ENCODE assay signal across 12 cellular contexts in the genomic region with DNA sequence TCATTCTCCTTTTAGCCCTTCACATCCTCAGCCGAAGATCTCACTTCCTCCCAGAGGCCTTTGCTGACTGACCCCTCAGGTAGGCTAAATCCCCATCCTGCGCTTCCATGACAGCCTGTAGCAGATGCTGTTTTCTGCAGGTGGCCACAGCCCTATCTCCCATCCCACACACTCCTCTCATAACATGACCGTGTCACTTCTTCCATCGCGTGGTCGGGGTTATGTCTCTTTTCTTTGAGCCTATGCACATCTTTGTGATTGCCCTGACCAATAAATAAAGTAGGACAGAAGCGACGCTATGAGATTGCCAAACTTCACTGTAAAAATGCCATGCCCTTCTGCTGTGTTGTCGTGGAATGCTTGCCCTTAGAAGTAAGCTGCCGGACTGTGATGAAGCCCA. TPM values are rescaled to one million over a fixed set of nuclear protein-coding genes. Genes with fewer than 3 reads are reported as not detected.
A peak's percentile ranks its signal among the peaks of the same experiment; 100 is the strongest.
DNase-seq lines count a peak whose midpoint lies in the region; ATAC-seq and TF ChIP-seq lines count a peak whose summit lies in the region.
"Not testable (repeated sequence)": the region's sequence is repeated elsewhere in the genome, so short reads cannot be mapped to it uniquely, and the experiment has no call there.
"Had no signal": no experiment of that assay in that cellular context is flagged by ENCODE, and none has a peak within 500 bp of the region (broad histone marks: within the 10 kb centered on the region; RNA-seq: fewer than 3 reads in every experiment).

No MANE protein-coding gene starts in this region.

- H3K9me3 Mint-ChIP-seq in CD14-positive monocyte; activated T-cell treated with anti-CD3 and anti-CD28 coated beads, Interleukin-2, amount 50 U/mL, for 72 hours; activated naive CD8-positive, alpha-beta T cell treated with anti-CD3 and anti-CD28 coated beads for 36 hours; stimulated activated naive CD8-positive, alpha-beta T cell treated with anti-CD3 and anti-CD28 coated beads, Interleukin-15, Interleukin-2, amounts not matched to agents 100 ng/mL and 50 ng/mL, for 24 hours: not testable (repeated sequence)

- H3K36me3 Mint-ChIP-seq in CD14-positive monocyte, result peaks cover 46 to 60% of the 10 kb centered on the region in 2 donors
- H3K36me3 Mint-ChIP-seq in activated T-cell treated with anti-CD3 and anti-CD28 coated beads, Interleukin-2, amount 50 U/mL, for 72 hours (ENCODE audit: insufficient read depth in 2 of 2), result peaks cover 7 to 12% of the 10 kb centered on the region in 2 donors
- H3K36me3 Mint-ChIP-seq in activated naive CD8-positive, alpha-beta T cell treated with anti-CD3 and anti-CD28 coated beads for 36 hours, result not testable (repeated sequence)
- peaks cover 43% of the 10 kb centered on the region for H3K36me3 Mint-ChIP-seq in stimulated activated naive CD8-positive, alpha-beta T cell treated with anti-CD3 and anti-CD28 coated beads, Interleukin-15, Interleukin-2, amounts not matched to agents 100 ng/mL and 50 ng/mL, for 24 hours (ENCODE audit: low read depth)

- not testable (repeated sequence) for H3K9me3 ChIP-seq in right lobe of liver

- peak overlapping the region in 4 of 7 donors; percentile 21 to 69 (median 52) for H3K27ac Mint-ChIP-seq in CD14-positive monocyte
- H3K27ac Mint-ChIP-seq in activated T-cell treated with anti-CD3 and anti-CD28 coated beads, Interleukin-2, amount 50 U/mL, for 72 hours, result peak overlapping the region; percentile 3
- peak overlapping the region; percentile 27 for H3K27ac Mint-ChIP-seq in activated naive CD8-positive, alpha-beta T cell treated with anti-CD3 and anti-CD28 coated beads for 36 hours
- H3K27ac Mint-ChIP-seq in stimulated activated naive CD8-positive, alpha-beta T cell treated with anti-CD3 and anti-CD28 coated beads, Interleukin-15, Interleukin-2, amounts not matched to agents 100 ng/mL and 50 ng/mL, for 24 hours, result peak overlapping the region; percentile 38

- peak in 1 of 2 donors; percentile 50 for ATAC-seq in activated T-cell treated with anti-CD3 and anti-CD28 coated beads, Interleukin-2, amount 50 U/mL, for 72 hours (replicated peaks in 1 of 2)
- not testable (repeated sequence) for ATAC-seq in right lobe of liver

- not testable (repeated sequence) for H3K27me3 ChIP-seq in right lobe of liver

- H3K27ac ChIP-seq in right lobe of liver, result peak overlapping the region in 2 of 3 donors; percentile 91 to 93

- not testable (repeated sequence) for H3K36me3 ChIP-seq in right lobe of liver

- peaks cover 17% of the 10 kb centered on the region for H3K4me1 Mint-ChIP-seq in CD14-positive monocyte
- H3K4me1 Mint-ChIP-seq in activated T-cell treated with anti-CD3 and anti-CD28 coated beads, Interleukin-2, amount 50 U/mL, for 72 hours (ENCODE audit: low read depth), result peaks cover 34% of the 10 kb centered on the region
- H3K4me1 Mint-ChIP-seq in activated naive CD8-positive, alpha-beta T cell treated with anti-CD3 and anti-CD28 coated beads for 36 hours, result peaks cover 24% of the 10 kb centered on the region
- peaks cover 31% of the 10 kb centered on the region for H3K4me1 Mint-ChIP-seq in stimulated activated naive CD8-positive, alpha-beta T cell treated with anti-CD3 and anti-CD28 coated beads, Interleukin-15, Interleukin-2, amounts not matched to agents 100 ng/mL and 50 ng/mL, for 24 hours (ENCODE audit: low read depth)

- TF ChIP-seq CTCF in CD14-positive monocyte (IDR thresholded peaks at IDR 0.05); right lobe of liver (IDR thresholded peaks at IDR 0.05): not testable (repeated sequence)

- peaks cover 0 to 44% (median 8%) of the 10 kb centered on the region in 4 donors for H3K4me1 ChIP-seq in right lobe of liver

- H3K4me3 ChIP-seq in right lobe of liver, result not testable (repeated sequence)

- intact Hi-C loops in CD14-positive monocyte (cut with micrococcal nuclease), result loop anchor here in 1 of 2 donors (10.0 kb wide), 1 partner anchor 89 kb away; the partner anchor contains the start of gene TYW1B
- intact Hi-C loops in right lobe of liver (cut with DNase I), result not testable (repeated sequence)

- not testable (repeated sequence) for DNase-seq in CD14-positive monocyte (ENCODE audit: low spot score); activated naive CD8-positive, alpha-beta T cell treated with anti-CD3 and anti-CD28 coated beads for 36 hours; right lobe of liver
- DNase-seq in NAMALWA (ENCODE audit: low spot score), result peak; percentile 5
- peak; percentile 44 to 63 for DNase-seq in activated CD4-positive, alpha-beta T cell treated with anti-CD3 and anti-CD28 coated beads, Interleukin-2, amount 50 U/mL, for 48 hours
- peak; percentile 19 to 38 for DNase-seq in activated T-cell treated with anti-CD3 and anti-CD28 coated beads, Interleukin-2, amount 50 U/mL, for 72 hours
- peak; percentile 43 for DNase-seq in stimulated activated CD4-positive, alpha-beta T cell treated with anti-CD3 and anti-CD28 coated beads, Interleukin-15, amount 100 ng/mL, for 24 hours

- not testable (repeated sequence) for H3K27me3 Mint-ChIP-seq in CD14-positive monocyte (ENCODE audit: low read depth in 3 of 3); activated T-cell treated with anti-CD3 and anti-CD28 coated beads, Interleukin-2, amount 50 U/mL, for 72 hours (ENCODE audit: low read depth); activated naive CD8-positive, alpha-beta T cell treated with anti-CD3 and anti-CD28 coated beads for 36 hours; stimulated activated naive CD8-positive, alpha-beta T cell treated with anti-CD3 and anti-CD28 coated beads, Interleukin-15, Interleukin-2, amounts not matched to agents 100 ng/mL and 50 ng/mL, for 24 hours

- 67% methylated on average over 10 of the region's 10 CpGs for WGBS in right lobe of liver (ENCODE audit: insufficient coverage, low coverage, low lambda C conversion rate, missing lambda C conversion rate)

- not testable (repeated sequence) for TF ChIP-seq POLR2A in right lobe of liver (IDR thresholded peaks at IDR 0.05)

- not testable (repeated sequence) for H3K4me3 Mint-ChIP-seq in CD14-positive monocyte; activated naive CD8-positive, alpha-beta T cell treated with anti-CD3 and anti-CD28 coated beads for 36 hours; stimulated activated naive CD8-positive, alpha-beta T cell treated with anti-CD3 and anti-CD28 coated beads, Interleukin-15, Interleukin-2, amounts not matched to agents 100 ng/mL and 50 ng/mL, for 24 hours
- H3K4me3 Mint-ChIP-seq in activated T-cell treated with anti-CD3 and anti-CD28 coated beads, Interleukin-2, amount 50 U/mL, for 72 hours, result peak overlapping the region; percentile 13 to 25

RNA-seq across cellular contexts. Expression of gene POM121, which starts 11.1 kb away (rescaled TPM):
- 1 to 10 TPM; 3.4 to 5.1 TPM for polyA plus RNA-seq in CD14-positive monocyte
- 10 to 100 TPM; 63.4 to 68.0 TPM for total RNA-seq in activated T-cell treated with anti-CD3 and anti-CD28 coated beads, Interleukin-2, amount 50 U/mL, for 72 hours
- 10 to 100 TPM; 82.5 to 86.6 TPM for total RNA-seq in activated naive CD8-positive, alpha-beta T cell treated with anti-CD3 and anti-CD28 coated beads for 36 hours
- total RNA-seq in right lobe of liver, result 10 to 100 TPM; 14.2 to 19.0 (median 16.6) TPM

RNA-seq across cellular contexts. Expression of gene TRIM74, which starts 55.5 kb away (rescaled TPM):
- not detected for polyA plus RNA-seq in CD14-positive monocyte
- 1 to 10 TPM; 1.8 TPM for total RNA-seq in activated T-cell treated with anti-CD3 and anti-CD28 coated beads, Interleukin-2, amount 50 U/mL, for 72 hours
- total RNA-seq in activated naive CD8-positive, alpha-beta T cell treated with anti-CD3 and anti-CD28 coated beads for 36 hours, result under 1 TPM in 1 of 2 experiments, not detected in 1; 0.35 TPM
- under 1 TPM in 4 of 6 experiments, not detected in 2; 0.35 to 0.88 (median 0.72) TPM for total RNA-seq in right lobe of liver
- total RNA-seq: H7, K562 had no signal
- polyA plus RNA-seq: AG04450; CD4-positive, CD25-positive, alpha-beta regulatory T cell; K562 had no signal
